ENCODE assay signal across 11 cellular contexts in the genomic region with DNA sequence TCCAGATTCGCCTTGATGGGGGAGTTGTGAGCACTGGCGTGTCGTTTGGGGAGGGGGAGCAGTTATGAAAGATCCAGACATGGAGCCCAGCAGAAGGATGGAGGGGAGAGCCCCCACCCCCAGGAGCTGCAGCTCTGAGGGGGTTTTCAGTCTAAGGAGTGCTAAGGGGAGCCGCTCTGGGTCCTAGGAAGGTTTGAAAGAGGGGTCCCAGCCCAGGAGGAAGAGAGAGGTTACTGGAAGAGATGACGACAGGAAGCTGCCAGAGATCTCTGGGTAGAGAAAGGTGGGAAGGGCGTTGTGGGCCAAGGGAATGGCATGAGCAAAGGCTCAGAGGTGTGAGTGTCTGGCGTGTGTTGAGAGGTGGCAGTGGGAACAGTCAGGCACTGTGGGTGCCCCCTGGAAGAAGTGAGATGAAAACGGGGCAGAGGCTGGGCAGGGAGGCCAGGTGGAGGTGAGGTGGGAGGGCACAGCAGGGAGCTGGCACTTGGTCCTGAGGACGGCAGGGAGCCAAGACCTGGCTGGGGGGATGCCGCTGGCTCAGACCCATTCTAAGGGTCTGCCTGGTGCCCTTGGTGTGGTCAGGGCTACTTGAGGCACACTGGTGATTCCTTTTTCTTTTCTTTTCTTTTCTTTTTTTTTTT. TPM values are rescaled to one million over a fixed set of nuclear protein-coding genes. Genes with fewer than 3 reads are reported as not detected.
DNase-seq lines count a peak whose midpoint lies in the region; ATAC-seq and TF ChIP-seq lines count a peak whose summit lies in the region.
"Had no signal": no experiment of that assay in that cellular context is flagged by ENCODE, and none has a peak within 500 bp of the region (broad histone marks: within the 10 kb centered on the region; RNA-seq: fewer than 3 reads in every experiment).

No MANE protein-coding gene starts in this region.

- no peaks in the 10 kb centered on the region for H3K9me2 ChIP-seq in neural cell (ENCODE audit: insufficient read depth, low read length)

- no peak overlapping the region for H3K4me3 ChIP-seq in CD4-positive, alpha-beta memory T cell (ENCODE audit: low read length in 2 of 2)
- H3K4me3 ChIP-seq in IMR-90 (ENCODE audit: insufficient read depth, low read depth, low read length) (peak overlapping the region; percentile 28), coronary artery (peak overlapping the region; percentile 78), neural cell (ENCODE audit: low read length) (peak overlapping the region; percentile 89), osteoblast (ENCODE audit: insufficient read depth, low read length) (no peak overlapping the region)

- H2AK9ac ChIP-seq in IMR-90 (replicated peaks; ENCODE audit: low read depth, low read length, poor library complexity) = no peak overlapping the region

- no peaks in the 10 kb centered on the region for H3K79me1 ChIP-seq in IMR-90 (ENCODE audit: low read depth in 1 of 2, low read length in 2 of 2)

- in situ Hi-C loops in IMR-90 (cut with MboI; ENCODE audit: low sequenced_read_pairs) = no loop called here

- H3K9me3 Mint-ChIP-seq in CD4-positive, alpha-beta memory T cell = peaks cover 0 to 3% (median under 1%) of the 10 kb centered on the region in 8 donors

- no peak for TF ChIP-seq EP300 in neural cell (conservative IDR thresholded peaks at IDR 0.05; ENCODE audit: poor library complexity, severe bottlenecking)

- intact Hi-C loops in CD4-positive, alpha-beta memory T cell (cut with micrococcal nuclease) = no loop called here
- intact Hi-C loops in IMR-90 (cut with micrococcal nuclease) = no loop called here

- TF ChIP-seq POLR2A in IMR-90 (IDR thresholded peaks at IDR 0.05; ENCODE audit: low read depth, low read length) = no peak

- H3K18ac ChIP-seq in IMR-90 (ENCODE audit: low read depth, low read length) = no peak overlapping the region

- 41% methylated on average over 5 of the region's 10 CpGs; no CpG with 5 or more reads in 1 of the 2 experiments for WGBS in IMR-90 (ENCODE audit: extremely low coverage in 2 of 2, insufficient read length in 1 of 2), 2 experiments

- H3K27me3 Mint-ChIP-seq in CD4-positive, alpha-beta memory T cell = peaks cover 24 to 35% of the 10 kb centered on the region in 2 donors

- H3K4me1 Mint-ChIP-seq in CD4-positive, alpha-beta memory T cell = peaks cover 3 to 30% (median 16%) of the 10 kb centered on the region in 4 donors

- peaks cover 8% of the 10 kb centered on the region for H3K27me3 ChIP-seq in CD4-positive, alpha-beta memory T cell (ENCODE audit: insufficient read depth, low read length)
- H3K27me3 ChIP-seq in IMR-90 (ENCODE audit: control insufficient read depth, insufficient read depth, low read length) (peaks cover 49% of the 10 kb centered on the region), neural cell (ENCODE audit: insufficient read depth, low read depth, low read length) (no peaks in the 10 kb centered on the region), osteoblast (ENCODE audit: insufficient read depth, low read length) (peaks cover 44% of the 10 kb centered on the region)

- peaks cover 7% of the 10 kb centered on the region for H3K4me1 ChIP-seq in CD4-positive, alpha-beta memory T cell (ENCODE audit: insufficient read depth, low read length)
- H3K4me1 ChIP-seq in IMR-90 (ENCODE audit: control insufficient read depth, insufficient read depth, low read length) (peaks cover 8% of the 10 kb centered on the region; the same call in 1 of the 2 replicates), osteoblast (ENCODE audit: insufficient read depth, low read length) (no peaks in the 10 kb centered on the region)

- no peak overlapping the region; the same call in 1 of the 2 replicates for H3K14ac ChIP-seq in IMR-90 (replicated peaks; ENCODE audit: low read depth, low read length)

- H4K8ac ChIP-seq in IMR-90 (ENCODE audit: low read depth in 2 of 2, low read length in 2 of 2) = no peak overlapping the region

- no peak overlapping the region for H2BK5ac ChIP-seq in IMR-90 (ENCODE audit: low read depth, low read length, poor library complexity, severe bottlenecking)

- no peak overlapping the region; the same call in 1 of the 2 replicates for H3K23ac ChIP-seq in IMR-90 (ENCODE audit: low read depth, low read length)

- no peak overlapping the region for H3K4ac ChIP-seq in IMR-90 (ENCODE audit: low read depth, low read length)

- no peaks in the 10 kb centered on the region for H4K20me1 ChIP-seq in IMR-90 (ENCODE audit: insufficient read depth, low read length)
- H4K20me1 ChIP-seq in neural cell (ENCODE audit: insufficient read depth) = no peaks in the 10 kb centered on the region
- H4K20me1 ChIP-seq in osteoblast (ENCODE audit: insufficient read depth, low read length) = no peaks in the 10 kb centered on the region

- DNase-seq in CD4-positive, alpha-beta memory T cell = no peak
- DNase-seq in IMR-90 = no peak
- DNase-seq in coronary artery (ENCODE audit: low spot score) = no peak
- DNase-seq in anterior cingulate cortex (lab: John Stamatoyannopoulos, UW) = no peak
- no peak for DNase-seq in osteoblast (ENCODE audit: insufficient read length, low spot score, missing footprints)
- DNase-seq in retina = no peak
- DNase-seq: activated CD8-positive, alpha-beta memory T cell treated with anti-CD3 and anti-CD28 coated beads for 24 hours; left lung; stimulated activated CD4-positive, alpha-beta T cell treated with anti-CD3 and anti-CD28 coated beads, Interleukin-4, amount 100 ng/mL, for 4 hours had no signal

- H3K36me3 Mint-ChIP-seq in CD4-positive, alpha-beta memory T cell = no peaks in the 10 kb centered on the region

- no peak overlapping the region for H4K91ac ChIP-seq in IMR-90 (ENCODE audit: insufficient read depth, low read depth, low read length)

- no peak overlapping the region for H2BK120ac ChIP-seq in IMR-90 (ENCODE audit: low read depth, low read length)

- H3K9ac ChIP-seq in IMR-90 (ENCODE audit: low read depth, low read length) (no peak overlapping the region), neural cell (ENCODE audit: low read length) (peak overlapping the region; percentile 90)

- no peak overlapping the region; the same call in 1 of the 2 replicates for H2AK5ac ChIP-seq in IMR-90 (ENCODE audit: low read depth, low read length)

- H3K9me3 ChIP-seq in CD4-positive, alpha-beta memory T cell (ENCODE audit: control insufficient read depth in 1 of 2, low read length in 2 of 2) = no peaks in the 10 kb centered on the region
- H3K9me3 ChIP-seq in IMR-90 (ENCODE audit: control insufficient read depth, insufficient read depth, low read length) (no peaks in the 10 kb centered on the region), neural cell (ENCODE audit: low read length) (no peaks in the 10 kb centered on the region), osteoblast (ENCODE audit: low read depth, low read length) (no peaks in the 10 kb centered on the region)
- H3K9me3 ChIP-seq: left lung had no signal

- H3K79me2 ChIP-seq in neural cell (replicated peaks; ENCODE audit: insufficient read depth, low read length) (peaks cover 36% of the 10 kb centered on the region), osteoblast (ENCODE audit: insufficient read depth, low read length) (no peaks in the 10 kb centered on the region)

- H3K4me2 ChIP-seq in IMR-90 (ENCODE audit: low read depth, low read length) (peak overlapping the region; percentile 52; the same call in 1 of the 2 replicates), neural cell (ENCODE audit: low read length) (peak overlapping the region; percentile 52), osteoblast (ENCODE audit: insufficient read depth, low read length) (no peak overlapping the region)

- H3K56ac ChIP-seq in IMR-90 (ENCODE audit: extremely low read depth, insufficient read depth, low read length) = no peak overlapping the region

- no peaks in the 10 kb centered on the region for H3F3A ChIP-seq in neural cell (ENCODE audit: insufficient read depth, low read length, poor library complexity, severe bottlenecking)

- H2BK20ac ChIP-seq in IMR-90 (ENCODE audit: low read depth, low read length) = no peak overlapping the region

- peak overlapping the region; percentile 3 to 56 (median 38) for H3K4me3 Mint-ChIP-seq in CD4-positive, alpha-beta memory T cell

- no peaks in the 10 kb centered on the region for H3K36me3 ChIP-seq in CD4-positive, alpha-beta memory T cell (ENCODE audit: insufficient read depth, low read length)
- H3K36me3 ChIP-seq in IMR-90 (ENCODE audit: control insufficient read depth, insufficient read depth, low read length) (no peaks in the 10 kb centered on the region), neural cell (ENCODE audit: insufficient read depth, low read length) (no peaks in the 10 kb centered on the region), osteoblast (ENCODE audit: insufficient read depth, low read length) (no peaks in the 10 kb centered on the region)
- H3K36me3 ChIP-seq: left lung had no signal

- TF ChIP-seq RAD21 in IMR-90 (IDR thresholded peaks at IDR 0.05; ENCODE audit: low read length) (no peak), neural cell (conservative IDR thresholded peaks at IDR 0.05) (no peak)

- H4K5ac ChIP-seq in IMR-90 (ENCODE audit: low read depth, low read length) = no peak overlapping the region

- TF ChIP-seq CTCF in IMR-90 (conservative IDR thresholded peaks at IDR 0.05; ENCODE audit: low read depth, low read length) (no peak), coronary artery (IDR thresholded peaks at IDR 0.05) (no peak), neural cell (IDR thresholded peaks at IDR 0.05; ENCODE audit: poor library complexity, severe bottlenecking) (no peak), osteoblast (IDR thresholded peaks at IDR 0.05; ENCODE audit: extremely low read depth, low read depth, low read length) (no peak)

- no peak overlapping the region for H3K27ac ChIP-seq in CD4-positive, alpha-beta memory T cell (ENCODE audit: low read depth, low read length)
- H3K27ac ChIP-seq in IMR-90 (ENCODE audit: insufficient read depth, low read length) (no peak overlapping the region), coronary artery (peak overlapping the region in 1 of 2 donors; percentile 69), neural cell (ENCODE audit: low read length) (peak overlapping the region; percentile 80), osteoblast (ENCODE audit: low read depth, low read length) (no peak overlapping the region)

- H2AFZ ChIP-seq in IMR-90 (replicated peaks; ENCODE audit: low read length, poor library complexity) = peak overlapping the region; percentile 43
- H2AFZ ChIP-seq in neural cell (ENCODE audit: low read depth, low read length) = peak overlapping the region; percentile 45
- no peak overlapping the region for H2AFZ ChIP-seq in osteoblast (ENCODE audit: low read length)

- no peak for ATAC-seq in IMR-90 (ENCODE audit: low read depth)
- ATAC-seq in HG03135 (IDR thresholded peaks at IDR 0.05; ENCODE audit: unreplicated experiment) = no peak
- ATAC-seq: left lung had no signal

- H3K9me1 ChIP-seq in IMR-90 (ENCODE audit: insufficient read depth, low read length) = no peaks in the 10 kb centered on the region; the same call in 1 of the 2 replicates

- BruUV-seq in IMR-90 (replicated peaks; lab: Mats Ljungman, UMichigan) = no TSS peak

- no peak overlapping the region for H3K27ac Mint-ChIP-seq in CD4-positive, alpha-beta memory T cell

- CTCF ChIA-PET in CD4-positive, alpha-beta memory T cell (lab: Charles Lee; ENCODE audit: partially characterized antibody) = no interaction called here
- CTCF ChIA-PET in IMR-90 (lab: Yijun Ruan, JAX) = no interaction called here

- H2BK15ac ChIP-seq in IMR-90 (ENCODE audit: low read depth, low read length) = no peak overlapping the region

- POLR2A ChIA-PET in CD4-positive, alpha-beta memory T cell (lab: Charles Lee; ENCODE audit: partially characterized antibody) = interaction anchor here (1.5 kb wide), 1 partner anchor 59 kb away, joined by 3 read pairs; a partner anchor contains a TSS
- POLR2A ChIA-PET in IMR-90 (lab: Charles Lee; ENCODE audit: unreplicated experiment) = no interaction called here

- dilution Hi-C loops in IMR-90 (cut with HindIII; ENCODE audit: low sequenced_read_pairs, unreplicated experiment) = no loop called here

RNA-seq across cellular contexts. Expression of a gene that starts 1.8 kb away (rescaled TPM):
- total RNA-seq in CD4-positive, alpha-beta memory T cell = under 1 TPM; 0.19 to 0.73 TPM
- not detected for polyA plus RNA-seq in CD4-positive, alpha-beta memory T cell
- total RNA-seq in IMR-90 (2012; rRNA removed) (0.28 and 0.36 TPM in 2 replicates), osteoblast (under 0.01 TPM in 1 of 2 replicates, not detected in the other)
- polyA plus RNA-seq in IMR-90 (2012; rRNA removed) (1.1 TPM in 2 replicates), neural cell (29.1 and 36.2 TPM in 2 replicates)
- polyA plus RNA-seq in IMR-90 (2012; cell fraction: cytosol; rRNA removed) = 0.38 and 0.99 TPM in 2 replicates
- 1.0 and 1.5 TPM in 2 replicates for polyA plus RNA-seq in IMR-90 (2012; cell fraction: nucleus; rRNA removed; ENCODE audit: low replicate concordance)
- 44.6 and 50.6 TPM in 2 replicates for polyA minus RNA-seq in neural cell

RNA-seq across cellular contexts. Expression of a gene that starts 43.5 kb away (rescaled TPM):
- total RNA-seq in CD4-positive, alpha-beta memory T cell = 10 to 100 TPM; 40.5 to 44.3 TPM
- 10 to 100 TPM; 15.4 to 27.5 TPM for polyA plus RNA-seq in CD4-positive, alpha-beta memory T cell
- total RNA-seq in IMR-90 (2012; rRNA removed) = 9.7 and 12.2 TPM in 2 replicates
- 15.0 and 16.9 TPM in 2 replicates for polyA plus RNA-seq in IMR-90 (2012; rRNA removed)
- polyA plus RNA-seq in IMR-90 (2012; cell fraction: cytosol; rRNA removed) = 9.7 and 13.5 TPM in 2 replicates
- polyA plus RNA-seq in IMR-90 (2012; cell fraction: nucleus; rRNA removed; ENCODE audit: low replicate concordance) = 8.6 and 12.3 TPM in 2 replicates
- polyA plus RNA-seq in neural cell = 15.3 and 19.8 TPM in 2 replicates
- 32.1 and 36.5 TPM in 2 replicates for polyA minus RNA-seq in neural cell
- total RNA-seq in osteoblast = 21.8 and 23.5 TPM in 2 replicates

RNA-seq across cellular contexts. Expression of a gene that starts 59.0 kb away (rescaled TPM):
- 10 to 100 TPM; 43.5 to 52.9 TPM for total RNA-seq in CD4-positive, alpha-beta memory T cell
- polyA plus RNA-seq in CD4-positive, alpha-beta memory T cell = 1 to 10 TPM; 4.0 TPM
- total RNA-seq in IMR-90 (2012; rRNA removed) (7.2 and 9.9 TPM in 2 replicates), osteoblast (12.7 TPM in 2 replicates)
- polyA plus RNA-seq in IMR-90 (2012; rRNA removed) (18.8 and 26.0 TPM in 2 replicates), neural cell (25.3 and 26.5 TPM in 2 replicates)
- 32.3 and 42.2 TPM in 2 replicates for polyA plus RNA-seq in IMR-90 (2012; cell fraction: cytosol; rRNA removed)
- 24.3 and 49.5 TPM in 2 replicates for polyA plus RNA-seq in IMR-90 (2012; cell fraction: nucleus; rRNA removed; ENCODE audit: low replicate concordance)
- polyA minus RNA-seq in neural cell = 21.6 and 23.6 TPM in 2 replicates

Comparison
In these comparisons a context has a peak if more than half of its experiments do, and no peak if none do; other contexts are left out.
1. H3K4me3 ChIP-seq: peak in IMR-90 (single experiment), coronary artery (single experiment) and neural cell (single experiment); none in CD4-positive, alpha-beta memory T cell (0 of 2) and osteoblast (single experiment).